23 cellular contexts compared by ENCODE assay signal in the genomic region with DNA sequence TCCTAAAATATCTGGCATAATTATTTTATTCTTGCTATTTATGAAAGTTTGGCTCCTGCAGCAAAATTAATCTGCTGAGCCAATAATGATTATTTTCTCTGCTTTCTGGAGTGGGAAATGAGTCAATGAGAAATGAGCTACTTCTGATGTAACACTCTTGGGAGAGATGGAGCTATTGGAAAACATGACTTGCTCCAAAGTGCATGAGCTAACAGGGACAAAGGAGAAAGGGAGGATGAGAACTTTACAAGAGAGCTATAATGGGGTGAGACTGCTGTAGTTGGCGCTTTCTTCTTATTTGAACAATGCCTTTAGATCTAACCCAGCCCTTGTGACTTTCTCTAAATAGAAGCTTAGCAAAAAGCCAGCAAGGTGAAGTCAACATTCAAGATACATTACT.
DNase-seq lines count a peak whose midpoint lies in the region; ATAC-seq, FAIRE-seq and TF ChIP-seq lines count a peak whose summit lies in the region.
"Had no signal": no experiment of that assay in that cellular context is flagged by ENCODE, and none has a peak within 500 bp of the region (broad histone marks: within the 10 kb centered on the region; RNA-seq: fewer than 3 reads in every experiment).

No MANE protein-coding gene starts in this region.

- no peak overlapping the region for H4K91ac ChIP-seq in mesenchymal stem cell (ENCODE audit: low read length)

- H3K79me1 ChIP-seq in mesenchymal stem cell (replicated peaks; ENCODE audit: low read length, poor library complexity, severe bottlenecking): no peaks in the 10 kb centered on the region

- H3K4me3 ChIP-seq in HepG2 (replicated peaks in 1 of 3; ENCODE audit: insufficient read depth in 1 of 3, low read depth in 2 of 3, low read length in 3 of 3) (no peak overlapping the region), right lobe of liver (no peak overlapping the region), mesenchymal stem cell (ENCODE audit: insufficient read depth in 1 of 2, low read depth in 1 of 2, low read length in 2 of 2) (no peak overlapping the region), aorta (ENCODE audit: low read length in 2 of 2) (no peak overlapping the region)
- H3K4me3 ChIP-seq: BLaER1 treated with 17β-estradiol and CSF1 and Interleukin-3, amounts not matched to agents 10 nM and 100 nM; GM12878; GM23338 had no signal

- TF ChIP-seq POLR2A in HepG2 (IDR thresholded peaks at IDR 0.05; ENCODE audit: insufficient read depth in 1 of 2, low read depth in 2 of 2, low read length in 2 of 2): no peak
- TF ChIP-seq POLR2A in right lobe of liver (IDR thresholded peaks at IDR 0.05): no peak

- no peak overlapping the region for H4K8ac ChIP-seq in mesenchymal stem cell (ENCODE audit: low read length)

- TF ChIP-seq RAD21 in HepG2 (CRISPR knock-in tag; IDR thresholded peaks at IDR 0.05): no peak

- H2AFZ ChIP-seq in HepG2 (ENCODE audit: low read length) (no peak overlapping the region), mesenchymal stem cell (ENCODE audit: low read depth, low read length) (no peak overlapping the region)
- H2AFZ ChIP-seq: GM23338 had no signal

- WGBS in HepG2 (ENCODE audit: low lambda C conversion rate): 14% methylated on average over 1 of the region's 1 CpG
- WGBS in right lobe of liver (ENCODE audit: insufficient coverage, low coverage, low lambda C conversion rate, missing lambda C conversion rate): 83% methylated on average over 1 of the region's 1 CpG
- whole genome bisulfite sequencing in mesenchymal stem cell: 100% methylated on average over 1 of the region's 1 CpG
- 96 to 100% methylated on average over 1 of the region's 1 CpG for WGBS in aorta, 2 donors

- no peak overlapping the region for H3K23ac ChIP-seq in mesenchymal stem cell (ENCODE audit: low read length in 2 of 2)

- no peaks in the 10 kb centered on the region for H4K20me1 ChIP-seq in HepG2 (ENCODE audit: insufficient read depth, low read length)
- H4K20me1 ChIP-seq: BLaER1 treated with 17β-estradiol and CSF1 and Interleukin-3, amounts not matched to agents 10 nM and 100 nM had no signal

- H3K18ac ChIP-seq in mesenchymal stem cell (ENCODE audit: low read depth in 1 of 2, low read length in 2 of 2): no peak overlapping the region

- POLR2A ChIA-PET in HepG2 (lab: Yijun Ruan, JAX): no interaction called here

- H2BK120ac ChIP-seq in mesenchymal stem cell (ENCODE audit: low read depth, low read length): no peak overlapping the region

- ATAC-seq in HepG2 (no peak; the same call in 1 of the 3 replicates), right lobe of liver (no peak), aorta (ENCODE audit: low FRiP score) (peak; percentile 67)
- ATAC-seq: GM12878, GM23338, Panc1 had no signal

- DNase-seq in HepG2 (ENCODE audit: low spot score) (peak; percentile 1), right lobe of liver (no peak), fibroblast of peridontal ligament (ENCODE audit: extremely low read depth) (peak; percentile 53), mesenchymal stem cell (peak; percentile 22), aorta (no peak), DMS153 treated with DMSO at 0.1 percent for 48 hours (lab: John Stamatoyannopoulos, UW; ENCODE audit: unreplicated experiment) (no peak), NCI-H226 (no peak), HuH-7 (ENCODE audit: low spot score) (no peak)
- DNase-seq: CD8-positive, alpha-beta memory T cell; DMS79 treated with DMSO at 0.1 percent for 48 hours; HFFc6; IMR-90; Karpas-422; MM.1S; NCI-H1092 treated with DMSO at 0.1 percent for 48 hours; NCI-H524 treated with DMSO at 0.1 percent for 48 hours; SHP77 had no signal

- no peak for FAIRE-seq in HepG2 (lab: Jason Lieb, UNC)
- FAIRE-seq: D721Med, G401.6, GM12878 had no signal

- H3K9me3 ChIP-seq in HepG2 (ENCODE audit: low read length) (no peaks in the 10 kb centered on the region), right lobe of liver (no peaks in the 10 kb centered on the region), mesenchymal stem cell (ENCODE audit: control insufficient read depth, low read length) (no peaks in the 10 kb centered on the region), aorta (ENCODE audit: control insufficient read depth, low read length) (no peaks in the 10 kb centered on the region)
- H3K9me3 ChIP-seq: BLaER1 treated with 17β-estradiol and CSF1 and Interleukin-3, amounts not matched to agents 10 nM and 100 nM had no signal

- no peaks in the 10 kb centered on the region for H3K79me2 ChIP-seq in HepG2 (ENCODE audit: insufficient read depth, low read length)

- H2BK5ac ChIP-seq in mesenchymal stem cell (ENCODE audit: low read depth, low read length, poor library complexity, severe bottlenecking): no peak overlapping the region

- H2BK15ac ChIP-seq in mesenchymal stem cell (ENCODE audit: low read depth, poor library complexity, severe bottlenecking): no peak overlapping the region

- H3K36me3 ChIP-seq in HepG2 (replicated peaks in 1 of 2; ENCODE audit: control insufficient read depth in 1 of 2, insufficient read depth in 2 of 2, low read length in 2 of 2) (no peaks in the 10 kb centered on the region), right lobe of liver (no peaks in the 10 kb centered on the region), mesenchymal stem cell (ENCODE audit: control insufficient read depth in 1 of 2, insufficient read depth in 2 of 2, low read depth in 1 of 2, low read length in 2 of 2) (no peaks in the 10 kb centered on the region), aorta (ENCODE audit: control insufficient read depth in 1 of 2, insufficient read depth in 2 of 2, low read length in 1 of 2) (no peaks in the 10 kb centered on the region)
- H3K36me3 ChIP-seq: BLaER1 treated with 17β-estradiol and CSF1 and Interleukin-3, amounts not matched to agents 10 nM and 100 nM had no signal

- H3K4me1 ChIP-seq in HepG2 (ENCODE audit: insufficient read depth, low read length) (peaks cover 33% of the 10 kb centered on the region), right lobe of liver (no peaks in the 10 kb centered on the region), mesenchymal stem cell (ENCODE audit: control insufficient read depth, insufficient read depth, low read depth, low read length) (no peaks in the 10 kb centered on the region), aorta (ENCODE audit: control insufficient read depth in 1 of 2, insufficient read depth in 2 of 2, low read length in 2 of 2) (peaks cover 0 to 2% of the 10 kb centered on the region in 2 donors)
- H3K4me1 ChIP-seq: BLaER1 treated with 17β-estradiol and CSF1 and Interleukin-3, amounts not matched to agents 10 nM and 100 nM had no signal

- no TSS peak for BruUV-seq in HepG2 (replicated peaks; lab: Mats Ljungman, UMichigan)

- H3K14ac ChIP-seq in mesenchymal stem cell (ENCODE audit: low read length in 2 of 2): no peak overlapping the region

- no peak overlapping the region for H2BK12ac ChIP-seq in mesenchymal stem cell (ENCODE audit: low read length in 2 of 2)

- H3K4me2 ChIP-seq in HepG2 (ENCODE audit: low read depth, low read length): no peak overlapping the region
- no peak overlapping the region for H3K4me2 ChIP-seq in mesenchymal stem cell (ENCODE audit: low read length, poor library complexity, severe bottlenecking)
- H3K4me2 ChIP-seq: BLaER1 treated with 17β-estradiol and CSF1 and Interleukin-3, amounts not matched to agents 10 nM and 100 nM; GM23338 had no signal

- H3K9ac ChIP-seq in HepG2 (ENCODE audit: insufficient read depth, low read depth, low read length) (no peak overlapping the region), mesenchymal stem cell (ENCODE audit: low read length) (peak overlapping the region; percentile 34)
- H3K9ac ChIP-seq: BLaER1 treated with 17β-estradiol and CSF1 and Interleukin-3, amounts not matched to agents 10 nM and 100 nM had no signal

- no peak for TF ChIP-seq CTCF in HepG2 (CRISPR knock-in tag; IDR thresholded peaks at IDR 0.05)
- TF ChIP-seq CTCF in right lobe of liver (IDR thresholded peaks at IDR 0.05): no peak

- TF ChIP-seq EP300 in HepG2 (IDR thresholded peaks at IDR 0.05; ENCODE audit: low read depth in 2 of 2, low read length in 2 of 2) (no peak), HepG2 (CRISPR knock-in tag; IDR thresholded peaks at IDR 0.05; ENCODE audit: borderline replicate concordance) (no peak)

- H2AK5ac ChIP-seq in mesenchymal stem cell (ENCODE audit: low read length, severe bottlenecking): no peak overlapping the region

- intact Hi-C loops in HepG2 (cut with micrococcal nuclease; ENCODE audit: unreplicated experiment): no loop called here
- intact Hi-C loops in right lobe of liver (cut with DNase I): no loop called here
- intact Hi-C loops in aorta (cut with DNase I): no loop called here

- no peak overlapping the region for H3K4ac ChIP-seq in mesenchymal stem cell (ENCODE audit: low read depth in 1 of 2, low read length in 2 of 2)

- CTCF ChIA-PET in HepG2 (lab: Yijun Ruan, JAX; ENCODE audit: low intra/inter-chr PET ratio, low total read pairs): no interaction called here

- in situ Hi-C loops in HepG2 (cut with HindIII; ENCODE audit: extremely low pct_ligation_motif_present, low pct_unique_long_range_greater_than_20kb): no loop called here

- H3K27me3 ChIP-seq in HepG2 (ENCODE audit: control insufficient read depth in 1 of 2, insufficient read depth in 2 of 2, low read length in 2 of 2) (no peaks in the 10 kb centered on the region), right lobe of liver (peaks cover 0 to 3% of the 10 kb centered on the region in 2 donors), mesenchymal stem cell (ENCODE audit: control insufficient read depth in 1 of 2, insufficient read depth in 1 of 2, low read length in 2 of 2) (no peaks in the 10 kb centered on the region), aorta (ENCODE audit: control insufficient read depth in 1 of 2, insufficient read depth in 2 of 2, low read length in 1 of 2) (no peaks in the 10 kb centered on the region)
- H3K27me3 ChIP-seq: BLaER1 treated with 17β-estradiol and CSF1 and Interleukin-3, amounts not matched to agents 10 nM and 100 nM had no signal

- H3K27ac ChIP-seq in HepG2 (ENCODE audit: extremely low read length, insufficient read depth, low read length): no peak overlapping the region
- no peak overlapping the region for H3K27ac ChIP-seq in right lobe of liver
- H3K27ac ChIP-seq in mesenchymal stem cell (ENCODE audit: low read length, poor library complexity, severe bottlenecking): no peak overlapping the region
- no peak overlapping the region for H3K27ac ChIP-seq in aorta (ENCODE audit: low read depth in 1 of 2, low read length in 2 of 2)
- H3K27ac ChIP-seq: BLaER1 treated with 17β-estradiol and CSF1 and Interleukin-3, amounts not matched to agents 10 nM and 100 nM had no signal

TF ChIP-seq in HepG2, 621 proteins besides CTCF, POLR2A, EP300 and RAD21:
- TF ChIP-seq SOX13 (IDR thresholded peaks at IDR 0.05): no peak
- TF ChIP-seq SOX13 (CRISPR knock-in tag; conservative IDR thresholded peaks at IDR 0.05 in 1 of 2, IDR thresholded peaks at IDR 0.05 in 1 of 2): peak in 1 of 2 experiments; percentile 40; a peak in 1 of 4 replicates
- no peak for TF ChIP-seq FOXA1 (IDR thresholded peaks at IDR 0.05)
- TF ChIP-seq FOXA1 (CRISPR knock-in tag; IDR thresholded peaks at IDR 0.05): no peak
- no peak for TF ChIP-seq SETDB1 (CRISPR knock-in tag; IDR thresholded peaks at IDR 0.05; ENCODE audit: borderline replicate concordance)

Comparison
In these comparisons a context has a peak if more than half of its experiments do, and no peak if none do; other contexts are left out.
1. DNase-seq: peak in HepG2 (single experiment), fibroblast of peridontal ligament (single experiment) and mesenchymal stem cell (single experiment); none in right lobe of liver (0 of 3), aorta (0 of 2), DMS153 treated with DMSO at 0.1 percent for 48 hours (single experiment), NCI-H226 (single experiment) and HuH-7 (single experiment).